In the genomic region with DNA sequence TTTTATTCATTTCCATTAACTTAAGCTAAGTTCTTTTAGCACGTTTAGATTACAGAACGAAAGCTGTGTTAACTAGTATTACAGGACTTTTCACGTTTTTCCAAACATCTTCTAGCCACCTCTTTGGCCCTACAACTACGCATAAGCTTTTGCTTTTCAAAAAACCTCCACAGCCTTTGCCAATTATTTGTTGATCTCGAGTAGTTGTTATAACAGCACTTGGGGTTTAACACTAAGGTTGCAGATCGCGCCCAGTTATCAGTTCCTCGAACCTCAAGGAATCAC, we compare ENCODE assay signal across 10 cellular contexts. TPM values are rescaled to one million over a fixed set of nuclear protein-coding genes. Genes with fewer than 3 reads are reported as not detected.
DNase-seq lines count a peak whose midpoint lies in the region; ATAC-seq and TF ChIP-seq lines count a peak whose summit lies in the region.
"Had no signal": no experiment of that assay in that cellular context is flagged by ENCODE, and none has a peak within 500 bp of the region (broad histone marks: within the 10 kb centered on the region; RNA-seq: fewer than 3 reads in every experiment).

No MANE protein-coding gene starts in this region.

- peaks cover 46% of the 10 kb centered on the region for H3K79me2 ChIP-seq in mammary epithelial cell (ENCODE audit: insufficient read depth, low read length)

- peak overlapping the region; percentile 82 for H3K4me2 ChIP-seq in mammary epithelial cell (ENCODE audit: insufficient read depth, low read depth, low read length)

- peak overlapping the region; percentile 97 for H3K4me3 ChIP-seq in HUES48 (ENCODE audit: low read depth, low read length)
- H3K4me3 ChIP-seq in mammary epithelial cell (replicated peaks in 1 of 3; ENCODE audit: insufficient read depth in 1 of 3, low read depth in 2 of 3, low read length in 3 of 3), result peak overlapping the region; percentile 50 to 91 (median 77)
- peak overlapping the region; percentile 65 to 90 (median 79) for H3K4me3 ChIP-seq in liver (ENCODE audit: low read depth in 1 of 3, low read length in 3 of 3)
- peak overlapping the region; percentile 65 to 81 for H3K4me3 ChIP-seq in tibial artery

- peak overlapping the region; percentile 97 for H2AFZ ChIP-seq in mammary epithelial cell (ENCODE audit: low read depth, low read length)

- TF ChIP-seq RAD21 in liver (IDR thresholded peaks at IDR 0.05), result no peak

- TSS peak; percentile 92 for BruUV-seq in mammary epithelial cell (replicated peaks; lab: Mats Ljungman, UMichigan)

- peaks cover 4% of the 10 kb centered on the region for H4K20me1 ChIP-seq in mammary epithelial cell (ENCODE audit: insufficient read depth, low read length)

- peak overlapping the region; percentile 99 for H3K27ac ChIP-seq in HUES48 (ENCODE audit: low read depth, low read length)
- peak overlapping the region; percentile 96 for H3K27ac ChIP-seq in mammary epithelial cell (ENCODE audit: insufficient read depth, low read depth, low read length)
- H3K27ac ChIP-seq in liver (ENCODE audit: low read depth in 1 of 2, low read length in 2 of 2), result peak overlapping the region; percentile 79 to 80
- peak overlapping the region; percentile 88 to 93 for H3K27ac ChIP-seq in tibial artery

- H3K27ac Mint-ChIP-seq in stimulated activated naive CD8-positive, alpha-beta T cell treated with anti-CD3 and anti-CD28 coated beads, Interleukin-15, amount 100 ng/mL, for 72 hours, result no peak overlapping the region
- H3K27ac Mint-ChIP-seq: activated naive CD4-positive, alpha-beta T cell treated with anti-CD3 and anti-CD28 coated beads, Interleukin-2, amount 10 ng/mL, durations not matched to agents 7 days and 5 days; naive B cell; stimulated activated naive B cell treated with anti-CD40 and anti-IgM and Interleukin-4, amounts not matched to agents 10 μg/mL and 1 μg/mL and 100 μg/mL, for 72 hours had no signal

- H3K4me1 ChIP-seq in HUES48 (ENCODE audit: control insufficient read depth, insufficient read depth, low read length) (peaks cover 10% of the 10 kb centered on the region), mammary epithelial cell (ENCODE audit: insufficient read depth, low read length) (peaks cover 14% of the 10 kb centered on the region), liver (ENCODE audit: control insufficient read depth in 4 of 4, insufficient read depth in 4 of 4, low read length in 3 of 4) (peaks cover 7 to 24% (median 13%) of the 10 kb centered on the region in 4 donors), tibial artery (peaks cover 0 to 44% (median 15%) of the 10 kb centered on the region in 4 donors)

- dilution Hi-C loops in mammary epithelial cell (cut with HindIII; ENCODE audit: low sequenced_read_pairs), result no loop called here

- H3K4me1 Mint-ChIP-seq in stimulated activated naive CD8-positive, alpha-beta T cell treated with anti-CD3 and anti-CD28 coated beads, Interleukin-15, amount 100 ng/mL, for 72 hours, result peaks cover 22% of the 10 kb centered on the region

- CTCF ChIA-PET in mammary epithelial cell (lab: Charles Lee; ENCODE audit: low non-redundant PET), result no interaction called here

- H3K27me3 ChIP-seq in HUES48 (ENCODE audit: control insufficient read depth, insufficient read depth, low read length), result no peaks in the 10 kb centered on the region
- no peaks in the 10 kb centered on the region for H3K27me3 ChIP-seq in mammary epithelial cell (ENCODE audit: insufficient read depth, low read length)
- no peaks in the 10 kb centered on the region for H3K27me3 ChIP-seq in liver (ENCODE audit: control insufficient read depth in 4 of 4, insufficient read depth in 4 of 4, low read length in 3 of 4)
- H3K27me3 ChIP-seq in tibial artery, result no peaks in the 10 kb centered on the region

- H3K9ac ChIP-seq in HUES48 (ENCODE audit: low read depth, low read length) (peak overlapping the region; percentile 99), mammary epithelial cell (ENCODE audit: insufficient read depth, low read length) (peak overlapping the region; percentile 90), liver (ENCODE audit: low read depth in 1 of 2, low read length in 2 of 2) (peak overlapping the region; percentile 52 to 66)

- TF ChIP-seq CTCF in mammary epithelial cell (conservative IDR thresholded peaks at IDR 0.05 in 1 of 2, IDR thresholded peaks at IDR 0.05 in 1 of 2; ENCODE audit: extremely low read depth in 1 of 2, insufficient read depth in 1 of 2, low read depth in 1 of 2, low read length in 2 of 2) (no peak), liver (IDR thresholded peaks at IDR 0.05; ENCODE audit: low read depth, low read length, missing input control) (no peak), tibial artery (IDR thresholded peaks at IDR 0.05) (no peak)

- DNase-seq in mammary epithelial cell, result no peak
- no peak for DNase-seq in tibial artery
- DNase-seq in stimulated activated naive CD8-positive, alpha-beta T cell treated with anti-CD3 and anti-CD28 coated beads, Interleukin-15, amount 100 ng/mL, for 72 hours, result no peak
- DNase-seq in amygdala (lab: John Stamatoyannopoulos, UW), result no peak
- no peak for DNase-seq in UCSD-AML1 (lab: John Stamatoyannopoulos, UW; ENCODE audit: unreplicated experiment)

- intact Hi-C loops in mammary epithelial cell (cut with micrococcal nuclease), result loop anchor here (1.0 to 5.0 kb wide), 5 partner anchors 8 to 541 kb away; a partner anchor contains a TSS
- intact Hi-C loops in tibial artery (cut with DNase I; ENCODE audit: low total_unique reads), result no loop called here

- no peaks in the 10 kb centered on the region for H3K27me3 Mint-ChIP-seq in stimulated activated naive CD8-positive, alpha-beta T cell treated with anti-CD3 and anti-CD28 coated beads, Interleukin-15, amount 100 ng/mL, for 72 hours
- H3K27me3 Mint-ChIP-seq: activated naive CD4-positive, alpha-beta T cell treated with anti-CD3 and anti-CD28 coated beads, Interleukin-2, amount 10 ng/mL, durations not matched to agents 7 days and 5 days; naive B cell; stimulated activated naive B cell treated with anti-CD40 and anti-IgM and Interleukin-4, amounts not matched to agents 10 μg/mL and 1 μg/mL and 100 μg/mL, for 72 hours had no signal

- no peaks in the 10 kb centered on the region for H3K9me3 Mint-ChIP-seq in stimulated activated naive CD8-positive, alpha-beta T cell treated with anti-CD3 and anti-CD28 coated beads, Interleukin-15, amount 100 ng/mL, for 72 hours
- H3K9me3 Mint-ChIP-seq: activated naive CD4-positive, alpha-beta T cell treated with anti-CD3 and anti-CD28 coated beads, Interleukin-2, amount 10 ng/mL, durations not matched to agents 7 days and 5 days; naive B cell; stimulated activated naive B cell treated with anti-CD40 and anti-IgM and Interleukin-4, amounts not matched to agents 10 μg/mL and 1 μg/mL and 100 μg/mL, for 72 hours had no signal

- no peak for ATAC-seq in stimulated activated naive CD8-positive, alpha-beta T cell treated with anti-CD3 and anti-CD28 coated beads, Interleukin-15, amount 100 ng/mL, for 72 hours

- H3K9me3 ChIP-seq in HUES48 (ENCODE audit: control insufficient read depth, insufficient read depth, low read length), result no peaks in the 10 kb centered on the region
- H3K9me3 ChIP-seq in mammary epithelial cell (replicated peaks; ENCODE audit: insufficient read depth, low read length), result no peaks in the 10 kb centered on the region
- no peaks in the 10 kb centered on the region for H3K9me3 ChIP-seq in liver (ENCODE audit: control insufficient read depth in 4 of 4, low read length in 3 of 4)
- H3K9me3 ChIP-seq in tibial artery, result no peaks in the 10 kb centered on the region

- no peak overlapping the region for H3K4me3 Mint-ChIP-seq in stimulated activated naive CD8-positive, alpha-beta T cell treated with anti-CD3 and anti-CD28 coated beads, Interleukin-15, amount 100 ng/mL, for 72 hours
- H3K4me3 Mint-ChIP-seq: activated naive CD4-positive, alpha-beta T cell treated with anti-CD3 and anti-CD28 coated beads, Interleukin-2, amount 10 ng/mL, durations not matched to agents 7 days and 5 days; stimulated activated naive B cell treated with anti-CD40 and anti-IgM and Interleukin-4, amounts not matched to agents 10 μg/mL and 1 μg/mL and 100 μg/mL, for 72 hours had no signal

- H3K36me3 ChIP-seq in HUES48 (ENCODE audit: control insufficient read depth, insufficient read depth, low read length), result peaks cover 22% of the 10 kb centered on the region
- peaks cover 5% of the 10 kb centered on the region for H3K36me3 ChIP-seq in mammary epithelial cell (ENCODE audit: insufficient read depth, low read length)
- H3K36me3 ChIP-seq in liver (ENCODE audit: control insufficient read depth in 4 of 4, insufficient read depth in 3 of 4, low read depth in 1 of 4, low read length in 3 of 4), result no peaks in the 10 kb centered on the region
- H3K36me3 ChIP-seq in tibial artery, result no peaks in the 10 kb centered on the region

- in situ Hi-C loops in mammary epithelial cell (cut with MboI; ENCODE audit: low sequenced_read_pairs in 2 of 2), result no loop called here

- 0% methylated on average over 8 of the region's 8 CpGs for WGBS in mammary epithelial cell (ENCODE audit: low coverage, missing lambda C conversion rate)
- WGBS in liver, result 3% methylated on average over 8 of the region's 8 CpGs

TF ChIP-seq in liver, 16 proteins besides CTCF, POLR2A, EP300 and RAD21:
- TF ChIP-seq JUND (IDR thresholded peaks at IDR 0.05) (no peak), NR2F2 (IDR thresholded peaks at IDR 0.05) (no peak), TAF1 (conservative IDR thresholded peaks at IDR 0.05) (no peak), SP1 (IDR thresholded peaks at IDR 0.05) (no peak)
- TF ChIP-seq, protein P1, sequence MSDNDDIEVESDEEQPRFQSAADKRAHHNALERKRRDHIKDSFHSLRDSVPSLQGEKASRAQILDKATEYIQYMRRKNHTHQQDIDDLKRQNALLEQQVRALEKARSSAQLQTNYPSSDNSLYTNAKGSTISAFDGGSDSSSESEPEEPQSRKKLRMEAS (IDR thresholded peaks at IDR 0.05), result no peak

RNA-seq across cellular contexts. Expression of a gene that starts 0.5 kb away (rescaled TPM):
- 10 to 100 TPM; 27.2 to 87.7 TPM for total RNA-seq in mammary epithelial cell
- 18.2 TPM for polyA plus RNA-seq in mammary epithelial cell
- 27.5 TPM for polyA minus RNA-seq in mammary epithelial cell
- total RNA-seq in liver, result 10 to 100 TPM; 18.9 to 25.4 TPM
- 10 to 100 TPM in 1 of 2 donors, 1 to 10 TPM in 1; 8.4 to 26.2 TPM for polyA plus RNA-seq in liver

RNA-seq across cellular contexts. Expression of a gene that starts 31.0 kb away (rescaled TPM):
- total RNA-seq in mammary epithelial cell, result 10 to 100 TPM; 20.6 to 32.7 TPM
- 11.1 TPM for polyA plus RNA-seq in mammary epithelial cell
- 13.0 TPM for polyA minus RNA-seq in mammary epithelial cell
- 10 to 100 TPM in 1 of 2 donors, 1 to 10 TPM in 1; 8.9 to 13.5 TPM for total RNA-seq in liver
- polyA plus RNA-seq in liver, result 1 to 10 TPM; 5.8 to 6.9 TPM
